In the genomic region with DNA sequence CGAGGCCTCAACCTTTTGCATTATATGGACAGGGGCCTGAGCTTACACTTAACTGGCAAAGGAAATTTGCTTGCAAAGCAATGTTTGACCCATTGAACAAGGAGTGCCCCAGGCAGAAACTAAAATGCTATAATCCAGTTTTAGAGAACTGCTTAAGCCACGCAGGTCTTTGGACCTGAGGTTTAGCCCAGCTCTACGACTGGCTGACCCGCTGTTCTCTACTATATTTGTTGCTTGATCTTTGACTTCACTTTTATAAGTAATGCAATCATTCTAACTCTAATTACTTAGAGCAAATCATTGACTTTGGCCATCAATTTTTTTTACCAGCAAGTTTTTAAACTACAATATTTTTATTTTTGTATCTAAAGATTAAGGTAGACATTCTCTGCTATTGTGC, we compare ENCODE assay signal across 35 cellular contexts.
A peak's percentile ranks its signal among the peaks of the same experiment; 100 is the strongest.
DNase-seq lines count a peak whose midpoint lies in the region; ATAC-seq and TF ChIP-seq lines count a peak whose summit lies in the region.
"Had no signal": no experiment of that assay in that cellular context is flagged by ENCODE, and none has a peak within 500 bp of the region (broad histone marks: within the 10 kb centered on the region; RNA-seq: fewer than 3 reads in every experiment).

No MANE protein-coding gene starts in this region.

- no peak for TF ChIP-seq RAD21 in liver (IDR thresholded peaks at IDR 0.05)

- no peak overlapping the region for H3K9ac ChIP-seq in liver (ENCODE audit: low read depth in 1 of 2, low read length in 2 of 2)
- H3K9ac ChIP-seq: BLaER1; BLaER1 treated with 17β-estradiol and CSF1 and Interleukin-3, amounts not matched to agents 10 nM and 100 nM had no signal

- H3K27me3 ChIP-seq in liver (ENCODE audit: control insufficient read depth in 4 of 4, insufficient read depth in 4 of 4, low read length in 3 of 4): no peaks in the 10 kb centered on the region
- H3K27me3 ChIP-seq in right lobe of liver: no peaks in the 10 kb centered on the region
- H3K27me3 ChIP-seq: BE2C; BLaER1; BLaER1 treated with 17β-estradiol and CSF1 and Interleukin-3, amounts not matched to agents 10 nM and 100 nM had no signal

- intact Hi-C loops in activated CD4-positive, alpha-beta T cell treated with anti-CD3 and anti-CD28 coated beads, Interleukin-2, amount 10 ng/mL, durations not matched to agents 24 days and 14 days (cut with micrococcal nuclease): no loop called here
- intact Hi-C loops in right lobe of liver (cut with DNase I): no loop called here
- intact Hi-C loops in dendritic cell treated with granulocyte-macrophage colony-stimulating factor and Interleukin-4, amounts not matched to agents 40 ng/mL and 50 ng/mL, for 4 days (cut with micrococcal nuclease): loop anchor here (5.0 kb wide), 1 partner anchor 42 kb away; no protein-coding TSS in a partner anchor

- H3K27me3 Mint-ChIP-seq in activated CD4-positive, alpha-beta T cell treated with anti-CD3 and anti-CD28 coated beads, Interleukin-2, amount 10 ng/mL, durations not matched to agents 24 days and 14 days: no peaks in the 10 kb centered on the region
- H3K27me3 Mint-ChIP-seq in activated naive CD8-positive, alpha-beta T cell treated with anti-CD3 and anti-CD28 coated beads, Interleukin-2, amount 50 U/mL, for 24 hours: no peaks in the 10 kb centered on the region
- peaks cover 12% of the 10 kb centered on the region for H3K27me3 Mint-ChIP-seq in activated naive CD8-positive, alpha-beta T cell treated with anti-CD3 and anti-CD28 coated beads for 36 hours
- no peaks in the 10 kb centered on the region for H3K27me3 Mint-ChIP-seq in dendritic cell treated with granulocyte-macrophage colony-stimulating factor and Interleukin-4, amounts not matched to agents 40 ng/mL and 50 ng/mL, for 4 days
- peaks cover 5% of the 10 kb centered on the region for H3K27me3 Mint-ChIP-seq in activated T-cell treated with anti-CD3 and anti-CD28 coated beads, Interleukin-2, amount 50 U/mL, for 24 hours
- H3K27me3 Mint-ChIP-seq: CD4-positive, alpha-beta memory T cell; CD4-positive, CD25-positive, alpha-beta regulatory T cell had no signal

- peak; percentile 27 for DNase-seq in activated CD4-positive, alpha-beta T cell treated with anti-CD3 and anti-CD28 coated beads, Interleukin-2, amount 10 ng/mL, durations not matched to agents 24 days and 14 days
- no peak for DNase-seq in activated CD4-positive, alpha-beta T cell treated with anti-CD3 and anti-CD28 coated beads, Interleukin-2, amount 50 U/mL, for 4 hours
- DNase-seq in activated naive CD8-positive, alpha-beta T cell treated with anti-CD3 and anti-CD28 coated beads, Interleukin-2, amount 50 U/mL, for 24 hours: no peak
- no peak for DNase-seq in activated naive CD8-positive, alpha-beta T cell treated with anti-CD3 and anti-CD28 coated beads for 36 hours
- no peak for DNase-seq in right lobe of liver
- DNase-seq in activated T-cell treated with anti-CD3 and anti-CD28 coated beads, Interleukin-2, amount 50 U/mL, for 24 hours: no peak
- DNase-seq: 8988T; ACHN; AML-193; BE2C; C1 segment of cervical spinal cord; Caco-2; Calu3; CD4-positive, alpha-beta memory T cell; CD4-positive, alpha-beta T cell; CD4-positive, CD25-positive, alpha-beta regulatory T cell; CD8-positive, alpha-beta memory T cell; CD8-positive, alpha-beta T cell; COR-L47; DMS 273 treated with DMSO at 0.1 percent for 48 hours; DMS153; DMS53; DMS79; DMS79 treated with DMSO at 0.1 percent for 48 hours; DND-41; EL had no signal

- H3K27ac Mint-ChIP-seq in activated CD4-positive, alpha-beta T cell treated with anti-CD3 and anti-CD28 coated beads, Interleukin-2, amount 10 ng/mL, durations not matched to agents 24 days and 14 days: no peak overlapping the region
- peak overlapping the region; percentile 61 for H3K27ac Mint-ChIP-seq in activated naive CD8-positive, alpha-beta T cell treated with anti-CD3 and anti-CD28 coated beads, Interleukin-2, amount 50 U/mL, for 24 hours
- no peak overlapping the region for H3K27ac Mint-ChIP-seq in activated naive CD8-positive, alpha-beta T cell treated with anti-CD3 and anti-CD28 coated beads for 36 hours
- H3K27ac Mint-ChIP-seq in dendritic cell treated with granulocyte-macrophage colony-stimulating factor and Interleukin-4, amounts not matched to agents 40 ng/mL and 50 ng/mL, for 4 days: peak overlapping the region; percentile 87
- no peak overlapping the region for H3K27ac Mint-ChIP-seq in activated T-cell treated with anti-CD3 and anti-CD28 coated beads, Interleukin-2, amount 50 U/mL, for 24 hours
- H3K27ac Mint-ChIP-seq: B cell; CD14-positive monocyte; CD4-positive, alpha-beta memory T cell; CD4-positive, alpha-beta T cell; CD4-positive, CD25-positive, alpha-beta regulatory T cell; CD8-positive, alpha-beta memory T cell; CD8-positive, alpha-beta T cell had no signal

- H3K4me3 Mint-ChIP-seq in activated CD4-positive, alpha-beta T cell treated with anti-CD3 and anti-CD28 coated beads, Interleukin-2, amount 10 ng/mL, durations not matched to agents 24 days and 14 days: no peak overlapping the region
- H3K4me3 Mint-ChIP-seq in activated naive CD8-positive, alpha-beta T cell treated with anti-CD3 and anti-CD28 coated beads, Interleukin-2, amount 50 U/mL, for 24 hours: no peak overlapping the region
- H3K4me3 Mint-ChIP-seq in activated naive CD8-positive, alpha-beta T cell treated with anti-CD3 and anti-CD28 coated beads for 36 hours: no peak overlapping the region
- no peak overlapping the region for H3K4me3 Mint-ChIP-seq in dendritic cell treated with granulocyte-macrophage colony-stimulating factor and Interleukin-4, amounts not matched to agents 40 ng/mL and 50 ng/mL, for 4 days
- no peak overlapping the region for H3K4me3 Mint-ChIP-seq in activated T-cell treated with anti-CD3 and anti-CD28 coated beads, Interleukin-2, amount 50 U/mL, for 24 hours
- H3K4me3 Mint-ChIP-seq: B cell; CD14-positive monocyte; CD4-positive, alpha-beta memory T cell; CD4-positive, alpha-beta T cell; CD4-positive, CD25-positive, alpha-beta regulatory T cell; CD8-positive, alpha-beta memory T cell; CD8-positive, alpha-beta T cell had no signal

- H3K36me3 Mint-ChIP-seq in activated CD4-positive, alpha-beta T cell treated with anti-CD3 and anti-CD28 coated beads, Interleukin-2, amount 10 ng/mL, durations not matched to agents 24 days and 14 days (ENCODE audit: low read depth): no peaks in the 10 kb centered on the region
- no peaks in the 10 kb centered on the region for H3K36me3 Mint-ChIP-seq in activated naive CD8-positive, alpha-beta T cell treated with anti-CD3 and anti-CD28 coated beads, Interleukin-2, amount 50 U/mL, for 24 hours (ENCODE audit: low read depth)
- H3K36me3 Mint-ChIP-seq in activated naive CD8-positive, alpha-beta T cell treated with anti-CD3 and anti-CD28 coated beads for 36 hours: no peaks in the 10 kb centered on the region
- peaks cover 12% of the 10 kb centered on the region for H3K36me3 Mint-ChIP-seq in dendritic cell treated with granulocyte-macrophage colony-stimulating factor and Interleukin-4, amounts not matched to agents 40 ng/mL and 50 ng/mL, for 4 days (ENCODE audit: low read depth)
- no peaks in the 10 kb centered on the region for H3K36me3 Mint-ChIP-seq in activated T-cell treated with anti-CD3 and anti-CD28 coated beads, Interleukin-2, amount 50 U/mL, for 24 hours (ENCODE audit: low read depth)
- H3K36me3 Mint-ChIP-seq: CD4-positive, alpha-beta memory T cell; CD4-positive, CD25-positive, alpha-beta regulatory T cell; CD8-positive, alpha-beta memory T cell; CD8-positive, alpha-beta T cell had no signal

- whole genome bisulfite sequencing in liver: 48% methylated on average over 4 of the region's 4 CpGs
- 33% methylated on average over 3 of the region's 4 CpGs for WGBS in right lobe of liver (ENCODE audit: insufficient coverage, low coverage, low lambda C conversion rate, missing lambda C conversion rate)

- H3K4me3 ChIP-seq in liver (ENCODE audit: low read depth in 1 of 3, low read length in 3 of 3) (no peak overlapping the region), right lobe of liver (no peak overlapping the region)
- H3K4me3 ChIP-seq: A549; BLaER1; BLaER1 treated with 17β-estradiol and CSF1 and Interleukin-3, amounts not matched to agents 10 nM and 100 nM had no signal

- no peak for ATAC-seq in activated naive CD8-positive, alpha-beta T cell treated with anti-CD3 and anti-CD28 coated beads, Interleukin-2, amount 50 U/mL, for 24 hours
- ATAC-seq in right lobe of liver: no peak
- ATAC-seq: A549; CD8-positive, alpha-beta T cell had no signal

- peaks cover 4% of the 10 kb centered on the region for H3K4me1 Mint-ChIP-seq in activated CD4-positive, alpha-beta T cell treated with anti-CD3 and anti-CD28 coated beads, Interleukin-2, amount 10 ng/mL, durations not matched to agents 24 days and 14 days
- H3K4me1 Mint-ChIP-seq in activated naive CD8-positive, alpha-beta T cell treated with anti-CD3 and anti-CD28 coated beads, Interleukin-2, amount 50 U/mL, for 24 hours: peaks cover 57% of the 10 kb centered on the region
- peaks cover 7% of the 10 kb centered on the region for H3K4me1 Mint-ChIP-seq in activated naive CD8-positive, alpha-beta T cell treated with anti-CD3 and anti-CD28 coated beads for 36 hours
- peaks cover 86% of the 10 kb centered on the region for H3K4me1 Mint-ChIP-seq in dendritic cell treated with granulocyte-macrophage colony-stimulating factor and Interleukin-4, amounts not matched to agents 40 ng/mL and 50 ng/mL, for 4 days (ENCODE audit: low read depth)
- peaks cover 56% of the 10 kb centered on the region for H3K4me1 Mint-ChIP-seq in activated T-cell treated with anti-CD3 and anti-CD28 coated beads, Interleukin-2, amount 50 U/mL, for 24 hours (ENCODE audit: low read depth)
- H3K4me1 Mint-ChIP-seq: B cell; CD4-positive, CD25-positive, alpha-beta regulatory T cell had no signal

- H3K4me1 ChIP-seq in liver (ENCODE audit: control insufficient read depth in 4 of 4, insufficient read depth in 4 of 4, low read length in 3 of 4) (peaks cover 18 to 33% (median 26%) of the 10 kb centered on the region in 4 donors), right lobe of liver (peaks cover 0 to 40% (median 13%) of the 10 kb centered on the region in 4 donors)
- H3K4me1 ChIP-seq: BE2C had no signal

- TF ChIP-seq POLR2A in right lobe of liver (IDR thresholded peaks at IDR 0.05): no peak

- H3K9me3 ChIP-seq in liver (ENCODE audit: control insufficient read depth in 4 of 4, low read length in 3 of 4) (no peaks in the 10 kb centered on the region), right lobe of liver (no peaks in the 10 kb centered on the region)
- H3K9me3 ChIP-seq: A549, BE2C, BLaER1, Caco-2 had no signal

- TF ChIP-seq CTCF in liver (IDR thresholded peaks at IDR 0.05; ENCODE audit: low read depth, low read length, missing input control): no peak
- no peak for TF ChIP-seq CTCF in right lobe of liver (IDR thresholded peaks at IDR 0.05)

- H3K27ac ChIP-seq in liver (ENCODE audit: low read depth in 1 of 2, low read length in 2 of 2) (no peak overlapping the region), right lobe of liver (no peak overlapping the region)
- H3K27ac ChIP-seq: 22Rv1, A549, BLaER1, C4-2B had no signal

- no peaks in the 10 kb centered on the region for H3K9me3 Mint-ChIP-seq in activated CD4-positive, alpha-beta T cell treated with anti-CD3 and anti-CD28 coated beads, Interleukin-2, amount 10 ng/mL, durations not matched to agents 24 days and 14 days
- no peaks in the 10 kb centered on the region for H3K9me3 Mint-ChIP-seq in activated naive CD8-positive, alpha-beta T cell treated with anti-CD3 and anti-CD28 coated beads, Interleukin-2, amount 50 U/mL, for 24 hours
- H3K9me3 Mint-ChIP-seq in activated naive CD8-positive, alpha-beta T cell treated with anti-CD3 and anti-CD28 coated beads for 36 hours: no peaks in the 10 kb centered on the region
- no peaks in the 10 kb centered on the region for H3K9me3 Mint-ChIP-seq in dendritic cell treated with granulocyte-macrophage colony-stimulating factor and Interleukin-4, amounts not matched to agents 40 ng/mL and 50 ng/mL, for 4 days
- H3K9me3 Mint-ChIP-seq in activated T-cell treated with anti-CD3 and anti-CD28 coated beads, Interleukin-2, amount 50 U/mL, for 24 hours: no peaks in the 10 kb centered on the region
- H3K9me3 Mint-ChIP-seq: CD4-positive, alpha-beta T cell; CD8-positive, alpha-beta memory T cell; CD8-positive, alpha-beta T cell had no signal

- no peaks in the 10 kb centered on the region for H3K36me3 ChIP-seq in liver (ENCODE audit: control insufficient read depth in 4 of 4, insufficient read depth in 3 of 4, low read depth in 1 of 4, low read length in 3 of 4)
- H3K36me3 ChIP-seq in right lobe of liver: no peaks in the 10 kb centered on the region
- H3K36me3 ChIP-seq: BE2C; BLaER1; BLaER1 treated with 17β-estradiol and CSF1 and Interleukin-3, amounts not matched to agents 10 nM and 100 nM had no signal

Comparison
In these comparisons a context has a peak if more than half of its experiments do, and no peak if none do; other contexts are left out.
1. H3K27ac Mint-ChIP-seq: peak in activated naive CD8-positive, alpha-beta T cell treated with anti-CD3 and anti-CD28 coated beads, Interleukin-2, amount 50 U/mL, for 24 hours (single experiment) and dendritic cell treated with granulocyte-macrophage colony-stimulating factor and Interleukin-4, amounts not matched to agents 40 ng/mL and 50 ng/mL, for 4 days (single experiment); none in activated CD4-positive, alpha-beta T cell treated with anti-CD3 and anti-CD28 coated beads, Interleukin-2, amount 10 ng/mL, durations not matched to agents 24 days and 14 days (single experiment), activated naive CD8-positive, alpha-beta T cell treated with anti-CD3 and anti-CD28 coated beads for 36 hours (single experiment) and activated T-cell treated with anti-CD3 and anti-CD28 coated beads, Interleukin-2, amount 50 U/mL, for 24 hours (single experiment).